Comparison of ENCODE assay signal across 13 cellular contexts in genomic region chr10:132632851-132633684, GRCh38.
DNase-seq lines count a peak whose midpoint lies in the region; ATAC-seq and TF ChIP-seq lines count a peak whose summit lies in the region.
"Had no signal": no experiment of that assay in that cellular context is flagged by ENCODE, and none has a peak within 500 bp of the region (broad histone marks: within the 10 kb centered on the region; RNA-seq: fewer than 3 reads in every experiment).

No MANE protein-coding gene starts in this region.

- intact Hi-C loops in prostate gland (cut with DNase I), result loop anchor here (2.0 to 5.0 kb wide), 2 partner anchors 46 to 92 kb away; no protein-coding TSS in a partner anchor

- WGBS in prostate gland, result 77% methylated on average over 19 of the region's 19 CpGs
- WGBS in smooth muscle cell (ENCODE audit: low lambda C conversion rate), result 81% methylated on average over 19 of the region's 19 CpGs

- H3K4me2 ChIP-seq in smooth muscle cell, result no peak overlapping the region

- no peak overlapping the region for H3K9ac ChIP-seq in smooth muscle cell (ENCODE audit: low read depth)

- H3K4me3 Mint-ChIP-seq in WTC11, result no peak overlapping the region

- no peaks in the 10 kb centered on the region for H3K36me3 Mint-ChIP-seq in WTC11

- no peaks in the 10 kb centered on the region; the same call in 1 of the 2 replicates for H3K9me3 Mint-ChIP-seq in WTC11

- peaks cover 53% of the 10 kb centered on the region for H3K4me1 ChIP-seq in cardiac muscle cell (ENCODE audit: low read depth)
- H3K4me1 ChIP-seq in prostate gland (replicated peaks), result peaks cover 25% of the 10 kb centered on the region
- H3K4me1 ChIP-seq in smooth muscle cell (ENCODE audit: low read depth), result peaks cover 9% of the 10 kb centered on the region

- ATAC-seq in WTC11, result no peak

- H3K4me1 Mint-ChIP-seq in WTC11, result peaks cover 7% of the 10 kb centered on the region

- H3K27ac ChIP-seq in cardiac muscle cell (peak overlapping the region; percentile 100), prostate gland (peak overlapping the region; percentile 79 to 85), smooth muscle cell (ENCODE audit: low read depth) (no peak overlapping the region)

- H3K79me2 ChIP-seq in smooth muscle cell (ENCODE audit: low read depth), result peaks cover 32% of the 10 kb centered on the region

- TF ChIP-seq CTCF in WTC11 (IDR thresholded peaks at IDR 0.05), result no peak
- TF ChIP-seq CTCF in cardiac muscle cell (IDR thresholded peaks at IDR 0.05; ENCODE audit: low read depth, low read length), result no peak
- no peak for TF ChIP-seq CTCF in prostate gland (IDR thresholded peaks at IDR 0.05)
- TF ChIP-seq CTCF in smooth muscle cell (IDR thresholded peaks at IDR 0.05; ENCODE audit: borderline replicate concordance, insufficient read depth, poor library complexity, severe bottlenecking), result no peak

- TF ChIP-seq POLR2A in prostate gland (IDR thresholded peaks at IDR 0.05), result no peak

- peaks cover 3% of the 10 kb centered on the region; the same call in 1 of the 2 replicates for H3K27me3 Mint-ChIP-seq in WTC11 (ENCODE audit: low read depth)

- H3K36me3 ChIP-seq in cardiac muscle cell, result peaks cover 3% of the 10 kb centered on the region
- no peaks in the 10 kb centered on the region for H3K36me3 ChIP-seq in prostate gland
- H3K36me3 ChIP-seq in smooth muscle cell (ENCODE audit: low read depth), result no peaks in the 10 kb centered on the region
- H3K36me3 ChIP-seq: BE2C had no signal

- DNase-seq in AG08396 (ENCODE audit: low spot score), result peak; percentile 86
- peak; percentile 2 for DNase-seq in WTC11 (ENCODE audit: low spot score)
- peak in 1 of 2 donors; percentile 12 for DNase-seq in cardiac muscle cell (ENCODE audit: low read depth in 1 of 2, low spot score in 1 of 2)
- no peak for DNase-seq in prostate gland (ENCODE audit: low spot score)
- no peak for DNase-seq in MV-4-11 (lab: John Stamatoyannopoulos, UW)
- DNase-seq in stimulated activated CD4-positive, alpha-beta T cell treated with anti-CD3 and anti-CD28 coated beads, Interleukin-12 subunit alpha, Interleukin-12 subunit beta, amount 100 ng/mL, for 4 hours, result no peak
- no peak for DNase-seq in NCI-H510A treated with DMSO at 0.1 percent for 48 hours (lab: John Stamatoyannopoulos, UW)
- DNase-seq in smooth muscle cell (lab: John Stamatoyannopoulos, UW; ENCODE audit: unreplicated experiment), result no peak
- DNase-seq: activated CD4-positive, alpha-beta T cell treated with anti-CD3 and anti-CD28 coated beads, Interleukin-2, amount 50 U/mL, for 1 hour; BE2C; NCI-H2171 treated with DMSO at 0.1 percent for 48 hours; SHP77 treated with DMSO at 0.1 percent for 48 hours; stimulated activated CD4-positive, alpha-beta T cell treated with anti-CD3 and anti-CD28 coated beads, Interleukin-2, amount 100 ng/mL, for 24 hours had no signal

- H3K4me3 ChIP-seq in cardiac muscle cell, result no peak overlapping the region
- no peak overlapping the region for H3K4me3 ChIP-seq in prostate gland
- H3K4me3 ChIP-seq in smooth muscle cell, result no peak overlapping the region

- H3K27ac Mint-ChIP-seq in WTC11, result no peak overlapping the region; the same call in 1 of the 2 replicates

- H3K27me3 ChIP-seq in cardiac muscle cell (no peaks in the 10 kb centered on the region), prostate gland (replicated peaks; ENCODE audit: insufficient read depth) (no peaks in the 10 kb centered on the region), smooth muscle cell (ENCODE audit: low read depth) (no peaks in the 10 kb centered on the region)
- H3K27me3 ChIP-seq: BE2C had no signal

- peaks cover 95% of the 10 kb centered on the region for H4K20me1 ChIP-seq in smooth muscle cell (ENCODE audit: low read depth)

- H3K9me3 ChIP-seq in cardiac muscle cell (ENCODE audit: low read depth), result no peaks in the 10 kb centered on the region
- no peaks in the 10 kb centered on the region for H3K9me3 ChIP-seq in prostate gland
- H3K9me3 ChIP-seq in smooth muscle cell (replicated peaks; ENCODE audit: low read depth), result no peaks in the 10 kb centered on the region
- H3K9me3 ChIP-seq: BE2C had no signal

- CTCF ChIA-PET in WTC11 (lab: Charles Lee), result interaction anchor here (0.6 to 2.0 kb wide), 7 partner anchors 17 to 403 kb away, joined by 3 to 11 read pairs (median 5); no protein-coding TSS in a partner anchor

- peaks cover 14% of the 10 kb centered on the region for H3F3A ChIP-seq in smooth muscle cell (ENCODE audit: low read depth)

- POLR2A ChIA-PET in WTC11 (lab: Charles Lee), result no interaction called here

- no peak overlapping the region for H2AFZ ChIP-seq in smooth muscle cell (ENCODE audit: low read depth)

TF ChIP-seq in WTC11, 78 proteins besides CTCF, POLR2A, EP300 and RAD21 (continues in another document):
- TF ChIP-seq HMGA2 (CRISPR knock-in tag; IDR thresholded peaks at IDR 0.05) (no peak), ZNF281 (CRISPR knock-in tag; IDR thresholded peaks at IDR 0.05) (no peak), ZNF416 (CRISPR knock-in tag; IDR thresholded peaks at IDR 0.05) (no peak), ZNF263 (CRISPR knock-in tag; IDR thresholded peaks at IDR 0.05; ENCODE audit: low read depth) (no peak), ZMAT4 (CRISPR knock-in tag; IDR thresholded peaks at IDR 0.05) (no peak), TEAD4 (CRISPR knock-in tag; IDR thresholded peaks at IDR 0.05) (no peak), HMGXB4 (CRISPR knock-in tag; IDR thresholded peaks at IDR 0.05) (no peak)
- TF ChIP-seq, protein P1, sequence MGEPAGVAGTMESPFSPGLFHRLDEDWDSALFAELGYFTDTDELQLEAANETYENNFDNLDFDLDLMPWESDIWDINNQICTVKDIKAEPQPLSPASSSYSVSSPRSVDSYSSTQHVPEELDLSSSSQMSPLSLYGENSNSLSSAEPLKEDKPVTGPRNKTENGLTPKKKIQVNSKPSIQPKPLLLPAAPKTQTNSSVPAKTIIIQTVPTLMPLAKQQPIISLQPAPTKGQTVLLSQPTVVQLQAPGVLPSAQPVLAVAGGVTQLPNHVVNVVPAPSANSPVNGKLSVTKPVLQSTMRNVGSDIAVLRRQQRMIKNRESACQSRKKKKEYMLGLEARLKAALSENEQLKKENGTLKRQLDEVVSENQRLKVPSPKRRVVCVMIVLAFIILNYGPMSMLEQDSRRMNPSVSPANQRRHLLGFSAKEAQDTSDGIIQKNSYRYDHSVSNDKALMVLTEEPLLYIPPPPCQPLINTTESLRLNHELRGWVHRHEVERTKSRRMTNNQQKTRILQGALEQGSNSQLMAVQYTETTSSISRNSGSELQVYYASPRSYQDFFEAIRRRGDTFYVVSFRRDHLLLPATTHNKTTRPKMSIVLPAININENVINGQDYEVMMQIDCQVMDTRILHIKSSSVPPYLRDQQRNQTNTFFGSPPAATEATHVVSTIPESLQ (CRISPR knock-in tag; IDR thresholded peaks at IDR 0.05), result no peak
- TF ChIP-seq, protein P2, sequence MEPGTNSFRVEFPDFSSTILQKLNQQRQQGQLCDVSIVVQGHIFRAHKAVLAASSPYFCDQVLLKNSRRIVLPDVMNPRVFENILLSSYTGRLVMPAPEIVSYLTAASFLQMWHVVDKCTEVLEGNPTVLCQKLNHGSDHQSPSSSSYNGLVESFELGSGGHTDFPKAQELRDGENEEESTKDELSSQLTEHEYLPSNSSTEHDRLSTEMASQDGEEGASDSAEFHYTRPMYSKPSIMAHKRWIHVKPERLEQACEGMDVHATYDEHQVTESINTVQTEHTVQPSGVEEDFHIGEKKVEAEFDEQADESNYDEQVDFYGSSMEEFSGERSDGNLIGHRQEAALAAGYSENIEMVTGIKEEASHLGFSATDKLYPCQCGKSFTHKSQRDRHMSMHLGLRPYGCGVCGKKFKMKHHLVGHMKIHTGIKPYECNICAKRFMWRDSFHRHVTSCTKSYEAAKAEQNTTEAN (CRISPR knock-in tag; IDR thresholded peaks at IDR 0.05), result no peak

Comparison
In these comparisons a context has a peak if more than half of its experiments do, and no peak if none do; other contexts are left out.
1. DNase-seq: peak in AG08396 (single experiment) and WTC11 (single experiment); none in prostate gland (single experiment), MV-4-11 (single experiment), stimulated activated CD4-positive, alpha-beta T cell treated with anti-CD3 and anti-CD28 coated beads, Interleukin-12 subunit alpha, Interleukin-12 subunit beta, amount 100 ng/mL, for 4 hours (single experiment), NCI-H510A treated with DMSO at 0.1 percent for 48 hours (single experiment) and smooth muscle cell (single experiment).